2 cellular contexts compared by ENCODE assay signal in the genomic region with DNA sequence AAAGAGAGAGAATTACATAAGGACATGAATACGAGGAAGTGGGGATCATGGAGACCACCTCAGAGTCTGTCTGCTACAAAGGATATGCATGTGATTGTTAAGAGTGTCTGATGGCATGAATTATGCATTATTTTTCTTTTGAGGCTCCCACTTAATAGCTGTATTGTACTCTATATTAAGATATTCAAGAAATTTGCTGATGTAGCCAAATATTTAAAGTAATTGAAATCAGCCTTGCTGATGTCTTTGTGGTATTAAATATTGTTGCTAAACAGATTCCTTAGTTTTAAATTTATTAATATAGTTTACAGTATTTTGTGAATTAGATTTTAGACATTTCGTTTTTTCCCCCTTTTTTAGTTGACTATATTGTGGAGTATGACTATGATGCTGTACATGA.
TF ChIP-seq lines count a peak whose summit lies in the region.

No MANE protein-coding gene starts in this region.

TF ChIP-seq in GM23338, 12 proteins besides CTCF, POLR2A, EP300 and RAD21 (continued from another document):
- TF ChIP-seq ZNF462 (CRISPR knock-in tag; IDR thresholded peaks at IDR 0.05) (no peak), ZNF114 (CRISPR knock-in tag; IDR thresholded peaks at IDR 0.05) (no peak), STAT1 (IDR thresholded peaks at IDR 0.05; ENCODE audit: unreplicated experiment) (no peak), POLR2AphosphoS5 (IDR thresholded peaks at IDR 0.05; ENCODE audit: low read depth) (no peak), EZH2 (IDR thresholded peaks at IDR 0.05; ENCODE audit: low read depth, unreplicated experiment) (no peak), NANOG (IDR thresholded peaks at IDR 0.05; ENCODE audit: borderline replicate concordance) (no peak)
- TF ChIP-seq, protein P1, sequence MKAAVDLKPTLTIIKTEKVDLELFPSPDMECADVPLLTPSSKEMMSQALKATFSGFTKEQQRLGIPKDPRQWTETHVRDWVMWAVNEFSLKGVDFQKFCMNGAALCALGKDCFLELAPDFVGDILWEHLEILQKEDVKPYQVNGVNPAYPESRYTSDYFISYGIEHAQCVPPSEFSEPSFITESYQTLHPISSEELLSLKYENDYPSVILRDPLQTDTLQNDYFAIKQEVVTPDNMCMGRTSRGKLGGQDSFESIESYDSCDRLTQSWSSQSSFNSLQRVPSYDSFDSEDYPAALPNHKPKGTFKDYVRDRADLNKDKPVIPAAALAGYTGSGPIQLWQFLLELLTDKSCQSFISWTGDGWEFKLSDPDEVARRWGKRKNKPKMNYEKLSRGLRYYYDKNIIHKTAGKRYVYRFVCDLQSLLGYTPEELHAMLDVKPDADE (IDR thresholded peaks at IDR 0.05): no peak

TF ChIP-seq in WTC11, 78 proteins besides CTCF, POLR2A, EP300 and RAD21 (continued from another document):
- TF ChIP-seq ERG (CRISPR knock-in tag; IDR thresholded peaks at IDR 0.05) (no peak), NFE2L1 (CRISPR knock-in tag; IDR thresholded peaks at IDR 0.05) (no peak), ZNF396 (CRISPR knock-in tag; IDR thresholded peaks at IDR 0.05; ENCODE audit: borderline replicate concordance) (no peak), TEAD1 (CRISPR knock-in tag; IDR thresholded peaks at IDR 0.05) (no peak), FOXP1 (CRISPR knock-in tag; IDR thresholded peaks at IDR 0.05; ENCODE audit: borderline replicate concordance) (no peak), ZNF219 (CRISPR knock-in tag; IDR thresholded peaks at IDR 0.05; ENCODE audit: borderline replicate concordance) (no peak), FOXJ3 (CRISPR knock-in tag; IDR thresholded peaks at IDR 0.05; ENCODE audit: borderline replicate concordance) (no peak), ZNF263 (CRISPR knock-in tag; IDR thresholded peaks at IDR 0.05; ENCODE audit: low read depth) (no peak), SMAD4 (CRISPR knock-in tag; IDR thresholded peaks at IDR 0.05) (no peak)
- TF ChIP-seq, protein P2, sequence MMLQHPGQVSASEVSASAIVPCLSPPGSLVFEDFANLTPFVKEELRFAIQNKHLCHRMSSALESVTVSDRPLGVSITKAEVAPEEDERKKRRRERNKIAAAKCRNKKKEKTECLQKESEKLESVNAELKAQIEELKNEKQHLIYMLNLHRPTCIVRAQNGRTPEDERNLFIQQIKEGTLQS (CRISPR knock-in tag; conservative IDR thresholded peaks at IDR 0.05): no peak
- TF ChIP-seq, protein P3, sequence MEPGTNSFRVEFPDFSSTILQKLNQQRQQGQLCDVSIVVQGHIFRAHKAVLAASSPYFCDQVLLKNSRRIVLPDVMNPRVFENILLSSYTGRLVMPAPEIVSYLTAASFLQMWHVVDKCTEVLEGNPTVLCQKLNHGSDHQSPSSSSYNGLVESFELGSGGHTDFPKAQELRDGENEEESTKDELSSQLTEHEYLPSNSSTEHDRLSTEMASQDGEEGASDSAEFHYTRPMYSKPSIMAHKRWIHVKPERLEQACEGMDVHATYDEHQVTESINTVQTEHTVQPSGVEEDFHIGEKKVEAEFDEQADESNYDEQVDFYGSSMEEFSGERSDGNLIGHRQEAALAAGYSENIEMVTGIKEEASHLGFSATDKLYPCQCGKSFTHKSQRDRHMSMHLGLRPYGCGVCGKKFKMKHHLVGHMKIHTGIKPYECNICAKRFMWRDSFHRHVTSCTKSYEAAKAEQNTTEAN (CRISPR knock-in tag; IDR thresholded peaks at IDR 0.05): no peak
- TF ChIP-seq, protein P4, sequence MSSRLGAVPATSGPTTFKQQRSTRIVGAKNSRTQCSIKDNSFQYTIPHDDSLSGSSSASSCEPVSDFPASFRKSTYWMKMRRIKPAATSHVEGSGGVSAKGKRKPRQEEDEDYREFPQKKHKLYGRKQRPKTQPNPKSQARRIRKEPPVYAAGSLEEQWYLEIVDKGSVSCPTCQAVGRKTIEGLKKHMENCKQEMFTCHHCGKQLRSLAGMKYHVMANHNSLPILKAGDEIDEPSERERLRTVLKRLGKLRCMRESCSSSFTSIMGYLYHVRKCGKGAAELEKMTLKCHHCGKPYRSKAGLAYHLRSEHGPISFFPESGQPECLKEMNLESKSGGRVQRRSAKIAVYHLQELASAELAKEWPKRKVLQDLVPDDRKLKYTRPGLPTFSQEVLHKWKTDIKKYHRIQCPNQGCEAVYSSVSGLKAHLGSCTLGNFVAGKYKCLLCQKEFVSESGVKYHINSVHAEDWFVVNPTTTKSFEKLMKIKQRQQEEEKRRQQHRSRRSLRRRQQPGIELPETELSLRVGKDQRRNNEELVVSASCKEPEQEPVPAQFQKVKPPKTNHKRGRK (CRISPR knock-in tag; IDR thresholded peaks at IDR 0.05; ENCODE audit: borderline replicate concordance): no peak
